In genomic region chr1:197235355-197235754, GRCh38 we compare ENCODE assay signal across 1 cellular context.
TF ChIP-seq lines count a peak whose summit lies in the region.

No MANE protein-coding gene starts in this region.

TF ChIP-seq in HepG2, 621 proteins besides CTCF, POLR2A, EP300 and RAD21:
- TF ChIP-seq ZSCAN21 (CRISPR knock-in tag; IDR thresholded peaks at IDR 0.05; ENCODE audit: borderline replicate concordance) = no peak
- no peak for TF ChIP-seq AGO2 (optimal IDR thresholded peaks at IDR 0.05; ENCODE audit: low read depth, low read length)
- TF ChIP-seq ZSCAN31 (CRISPR knock-in tag; IDR thresholded peaks at IDR 0.05; ENCODE audit: low read depth) = no peak
- TF ChIP-seq POLR2G (IDR thresholded peaks at IDR 0.05; ENCODE audit: low read depth, low read length) = no peak
- no peak for TF ChIP-seq CBX1 (IDR thresholded peaks at IDR 0.05; ENCODE audit: low read depth)
- no peak for TF ChIP-seq U2AF1 (optimal IDR thresholded peaks at IDR 0.05; ENCODE audit: low read depth, low read length)
- TF ChIP-seq MNT (IDR thresholded peaks at IDR 0.05) = peak; percentile 77
TF ChIP-seq in HepG2: peak in this region for 1.
